26 cellular contexts compared by ENCODE assay signal in genomic region chr7:119903090-119903489, GRCh38.
"Had no signal": no experiment of that assay in that cellular context is flagged by ENCODE, and none has a peak within 500 bp of the region (broad histone marks: within the 10 kb centered on the region; RNA-seq: fewer than 3 reads in every experiment).

No MANE protein-coding gene starts in this region.

- ATAC-seq: stimulated activated effector memory CD8-positive, alpha-beta T cell treated with anti-CD3 and anti-CD28 coated beads, Interleukin-12 subunit alpha, Interleukin-12 subunit beta, amount 100 ng/mL, for 72 hours; stimulated activated memory B cell treated with anti-CD40 and anti-IgM and Interleukin-4, amounts not matched to agents 10 μg/mL and 1 μg/mL and 100 μg/mL, for 72 hours; stimulated activated naive B cell treated with anti-CD40 and anti-IgM and Interleukin-4, amounts not matched to agents 10 μg/mL and 1 μg/mL and 100 μg/mL, for 72 hours; stimulated activated naive CD8-positive, alpha-beta T cell treated with anti-CD3 and anti-CD28 coated beads, Interleukin-15, amount 100 ng/mL, for 72 hours; stimulated activated naive CD8-positive, alpha-beta T cell treated with anti-CD3 and anti-CD28 coated beads, Interleukin-15, Interleukin-2, amounts not matched to agents 100 U/mL and 50 U/mL, for 24 hours; upper lobe of right lung had no signal

- H3K4me3 ChIP-seq: stomach, suprapubic skin, testis, thoracic aorta, thyroid gland, tibial artery, tibial nerve, transverse colon, upper lobe of left lung, upper lobe of right lung, uterus, vagina had no signal

- H3K4me1 ChIP-seq: stomach, suprapubic skin, testis, thyroid gland, tibial artery, tibial nerve, transverse colon, upper lobe of left lung, upper lobe of right lung, uterus, vagina had no signal

- DNase-seq: stimulated activated CD4-positive, alpha-beta T cell treated with anti-CD3 and anti-CD28 coated beads, Interleukin-2, amount 100 ng/mL, for 48 hours; stimulated activated CD4-positive, alpha-beta T cell treated with anti-CD3 and anti-CD28 coated beads, Interleukin-4, amount 100 ng/mL, for 1 hour; stimulated activated CD4-positive, alpha-beta T cell treated with anti-CD3 and anti-CD28 coated beads, Interleukin-4, amount 100 ng/mL, for 24 hours; stimulated activated CD4-positive, alpha-beta T cell treated with anti-CD3 and anti-CD28 coated beads, Interleukin-4, amount 100 ng/mL, for 4 hours; stimulated activated CD8-positive, alpha-beta memory T cell treated with anti-CD3 and anti-CD28 coated beads, Interleukin-4, amount 100 ng/mL, for 48 hours; stimulated activated naive B cell treated with anti-CD40 and anti-IgM and Interleukin-4, amounts not matched to agents 10 μg/mL and 1 μg/mL and 100 μg/mL, for 72 hours; stimulated activated naive CD4-positive, alpha-beta T cell; stimulated activated naive CD4-positive, alpha-beta T cell treated with Interleukin-2 at 50 U/mL for 16 hours; stimulated activated naive CD8-positive, alpha-beta T cell treated with anti-CD3 and anti-CD28 coated beads, Interleukin-15, amount 100 ng/mL, for 72 hours; stimulated activated naive CD8-positive, alpha-beta T cell treated with anti-CD3 and anti-CD28 coated beads, Interleukin-15, Interleukin-2, amounts not matched to agents 100 U/mL and 50 U/mL, for 24 hours; stomach; substantia nigra; testis; thyroid gland; tibial artery; transverse colon; trophoblast cell; upper lobe of left lung; upper lobe of right lung; uterus had no signal

- H3K27me3 ChIP-seq: stomach, suprapubic skin, testis, thyroid gland, tibial artery, tibial nerve, transverse colon, upper lobe of left lung, upper lobe of right lung, uterus, vagina had no signal

- H3K36me3 ChIP-seq: stomach, suprapubic skin, thoracic aorta, thyroid gland, tibial artery, tibial nerve, transverse colon, upper lobe of left lung, upper lobe of right lung, uterus, vagina had no signal

- H3K27ac ChIP-seq: stomach, suprapubic skin, testis, thoracic aorta, thyroid gland, tibial artery, tibial nerve, transverse colon, upper lobe of left lung, upper lobe of right lung, uterus, vagina had no signal

- H3K9me3 ChIP-seq: suprapubic skin, testis, thoracic aorta, thyroid gland, tibial artery, tibial nerve, transverse colon, upper lobe of left lung, upper lobe of right lung, uterus, vagina had no signal
